1 cellular context compared by ENCODE assay signal in the genomic region with DNA sequence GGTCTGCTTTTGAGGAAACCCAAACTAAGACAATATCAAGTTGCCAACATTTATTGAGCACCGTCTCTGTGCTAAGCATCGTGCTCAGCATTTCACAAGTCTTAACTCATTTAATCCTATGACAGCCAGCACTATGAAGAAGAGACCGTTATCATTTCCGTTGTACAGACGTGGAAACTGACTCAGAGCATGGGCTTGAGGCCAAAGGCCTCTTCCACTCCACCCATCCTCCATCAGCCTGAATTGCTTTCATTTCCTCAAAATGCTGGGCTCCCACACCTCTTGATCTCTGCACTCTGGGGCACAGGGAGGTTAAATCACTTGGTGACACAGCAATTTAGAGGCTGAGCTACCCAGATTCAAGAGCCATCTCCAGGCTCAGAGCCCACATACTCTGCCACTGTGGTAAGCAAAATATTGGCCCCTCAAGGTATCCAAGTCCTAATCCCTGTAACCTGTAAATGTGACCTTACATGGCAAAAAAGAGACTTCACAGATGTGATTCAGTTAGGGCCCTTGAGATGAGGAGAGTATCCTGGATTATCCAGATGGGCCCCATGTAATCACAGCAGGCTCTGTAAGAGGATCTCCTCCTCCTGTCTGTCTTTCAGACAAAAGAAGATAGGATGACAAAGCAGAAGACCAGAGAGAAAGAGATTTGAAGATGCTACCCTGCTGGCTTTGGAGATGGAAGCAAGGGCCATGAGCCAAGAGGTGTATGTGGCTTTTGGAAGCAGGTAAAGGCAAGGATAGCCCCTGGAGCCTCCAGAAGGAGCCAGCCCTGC.
TF ChIP-seq lines count a peak whose summit lies in the region.

No MANE protein-coding gene starts in this region.

TF ChIP-seq in GM12878, 131 proteins besides CTCF, POLR2A, EP300 and RAD21 (continued from another document and continues in another):
- TF ChIP-seq, protein P1, sequence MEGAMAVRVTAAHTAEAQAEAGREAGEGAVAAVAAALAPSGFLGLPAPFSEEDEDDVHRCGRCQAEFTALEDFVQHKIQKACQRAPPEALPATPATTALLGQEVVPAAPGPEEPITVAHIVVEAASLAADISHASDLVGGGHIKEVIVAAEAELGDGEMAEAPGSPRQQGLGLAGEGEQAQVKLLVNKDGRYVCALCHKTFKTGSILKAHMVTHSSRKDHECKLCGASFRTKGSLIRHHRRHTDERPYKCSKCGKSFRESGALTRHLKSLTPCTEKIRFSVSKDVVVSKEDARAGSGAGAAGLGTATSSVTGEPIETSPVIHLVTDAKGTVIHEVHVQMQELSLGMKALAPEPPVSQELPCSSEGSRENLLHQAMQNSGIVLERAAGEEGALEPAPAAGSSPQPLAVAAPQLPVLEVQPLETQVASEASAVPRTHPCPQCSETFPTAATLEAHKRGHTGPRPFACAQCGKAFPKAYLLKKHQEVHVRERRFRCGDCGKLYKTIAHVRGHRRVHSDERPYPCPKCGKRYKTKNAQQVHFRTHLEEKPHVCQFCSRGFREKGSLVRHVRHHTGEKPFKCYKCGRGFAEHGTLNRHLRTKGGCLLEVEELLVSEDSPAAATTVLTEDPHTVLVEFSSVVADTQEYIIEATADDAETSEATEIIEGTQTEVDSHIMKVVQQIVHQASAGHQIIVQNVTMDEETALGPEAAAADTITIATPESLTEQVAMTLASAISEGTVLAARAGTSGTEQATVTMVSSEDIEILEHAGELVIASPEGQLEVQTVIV (IDR thresholded peaks at IDR 0.05; ENCODE audit: borderline replicate concordance, partially characterized antibody), result no peak
- TF ChIP-seq ZNF622 (IDR thresholded peaks at IDR 0.05), result no peak
- TF ChIP-seq, protein P2, sequence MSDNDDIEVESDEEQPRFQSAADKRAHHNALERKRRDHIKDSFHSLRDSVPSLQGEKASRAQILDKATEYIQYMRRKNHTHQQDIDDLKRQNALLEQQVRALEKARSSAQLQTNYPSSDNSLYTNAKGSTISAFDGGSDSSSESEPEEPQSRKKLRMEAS (IDR thresholded peaks at IDR 0.05; ENCODE audit: low read depth, low read length), result 0 out of 2 replicates have a peak, but pooled peaks have one; percentile 39
- TF ChIP-seq, protein P3, sequence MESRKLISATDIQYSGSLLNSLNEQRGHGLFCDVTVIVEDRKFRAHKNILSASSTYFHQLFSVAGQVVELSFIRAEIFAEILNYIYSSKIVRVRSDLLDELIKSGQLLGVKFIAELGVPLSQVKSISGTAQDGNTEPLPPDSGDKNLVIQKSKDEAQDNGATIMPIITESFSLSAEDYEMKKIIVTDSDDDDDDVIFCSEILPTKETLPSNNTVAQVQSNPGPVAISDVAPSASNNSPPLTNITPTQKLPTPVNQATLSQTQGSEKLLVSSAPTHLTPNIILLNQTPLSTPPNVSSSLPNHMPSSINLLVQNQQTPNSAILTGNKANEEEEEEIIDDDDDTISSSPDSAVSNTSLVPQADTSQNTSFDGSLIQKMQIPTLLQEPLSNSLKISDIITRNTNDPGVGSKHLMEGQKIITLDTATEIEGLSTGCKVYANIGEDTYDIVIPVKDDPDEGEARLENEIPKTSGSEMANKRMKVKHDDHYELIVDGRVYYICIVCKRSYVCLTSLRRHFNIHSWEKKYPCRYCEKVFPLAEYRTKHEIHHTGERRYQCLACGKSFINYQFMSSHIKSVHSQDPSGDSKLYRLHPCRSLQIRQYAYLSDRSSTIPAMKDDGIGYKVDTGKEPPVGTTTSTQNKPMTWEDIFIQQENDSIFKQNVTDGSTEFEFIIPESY (IDR thresholded peaks at IDR 0.05), result no peak
- TF ChIP-seq NFIC (IDR thresholded peaks at IDR 0.05; ENCODE audit: low read depth, low read length), result peak; percentile 79; the same call in 1 of the 2 replicates
- TF ChIP-seq SRF (IDR thresholded peaks at IDR 0.05; ENCODE audit: low read depth in 2 of 2, low read length in 2 of 2), result no peak
- TF ChIP-seq, protein P4, sequence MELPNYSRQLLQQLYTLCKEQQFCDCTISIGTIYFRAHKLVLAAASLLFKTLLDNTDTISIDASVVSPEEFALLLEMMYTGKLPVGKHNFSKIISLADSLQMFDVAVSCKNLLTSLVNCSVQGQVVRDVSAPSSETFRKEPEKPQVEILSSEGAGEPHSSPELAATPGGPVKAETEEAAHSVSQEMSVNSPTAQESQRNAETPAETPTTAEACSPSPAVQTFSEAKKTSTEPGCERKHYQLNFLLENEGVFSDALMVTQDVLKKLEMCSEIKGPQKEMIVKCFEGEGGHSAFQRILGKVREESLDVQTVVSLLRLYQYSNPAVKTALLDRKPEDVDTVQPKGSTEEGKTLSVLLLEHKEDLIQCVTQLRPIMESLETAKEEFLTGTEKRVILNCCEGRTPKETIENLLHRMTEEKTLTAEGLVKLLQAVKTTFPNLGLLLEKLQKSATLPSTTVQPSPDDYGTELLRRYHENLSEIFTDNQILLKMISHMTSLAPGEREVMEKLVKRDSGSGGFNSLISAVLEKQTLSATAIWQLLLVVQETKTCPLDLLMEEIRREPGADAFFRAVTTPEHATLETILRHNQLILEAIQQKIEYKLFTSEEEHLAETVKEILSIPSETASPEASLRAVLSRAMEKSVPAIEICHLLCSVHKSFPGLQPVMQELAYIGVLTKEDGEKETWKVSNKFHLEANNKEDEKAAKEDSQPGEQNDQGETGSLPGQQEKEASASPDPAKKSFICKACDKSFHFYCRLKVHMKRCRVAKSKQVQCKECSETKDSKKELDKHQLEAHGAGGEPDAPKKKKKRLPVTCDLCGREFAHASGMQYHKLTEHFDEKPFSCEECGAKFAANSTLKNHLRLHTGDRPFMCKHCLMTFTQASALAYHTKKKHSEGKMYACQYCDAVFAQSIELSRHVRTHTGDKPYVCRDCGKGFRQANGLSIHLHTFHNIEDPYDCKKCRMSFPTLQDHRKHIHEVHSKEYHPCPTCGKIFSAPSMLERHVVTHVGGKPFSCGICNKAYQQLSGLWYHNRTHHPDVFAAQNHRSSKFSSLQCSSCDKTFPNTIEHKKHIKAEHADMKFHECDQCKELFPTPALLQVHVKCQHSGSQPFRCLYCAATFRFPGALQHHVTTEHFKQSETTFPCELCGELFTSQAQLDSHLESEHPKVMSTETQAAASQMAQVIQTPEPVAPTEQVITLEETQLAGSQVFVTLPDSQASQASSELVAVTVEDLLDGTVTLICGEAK (IDR thresholded peaks at IDR 0.05; ENCODE audit: borderline replicate concordance), result no peak
- no peak for TF ChIP-seq TAF1 (IDR thresholded peaks at IDR 0.05; ENCODE audit: borderline replicate concordance, low read depth, low read length)
- TF ChIP-seq NRF1 (conservative IDR thresholded peaks at IDR 0.05; ENCODE audit: low read depth, low read length), result no peak
- no peak for TF ChIP-seq SREBF2 (IDR thresholded peaks at IDR 0.05; ENCODE audit: low read length)
- peak; percentile 99 for TF ChIP-seq NR2F1 (conservative IDR thresholded peaks at IDR 0.05)
- TF ChIP-seq WRNIP1 (IDR thresholded peaks at IDR 0.05; ENCODE audit: borderline replicate concordance, low read depth, low read length), result no peak
- TF ChIP-seq, protein P5, sequence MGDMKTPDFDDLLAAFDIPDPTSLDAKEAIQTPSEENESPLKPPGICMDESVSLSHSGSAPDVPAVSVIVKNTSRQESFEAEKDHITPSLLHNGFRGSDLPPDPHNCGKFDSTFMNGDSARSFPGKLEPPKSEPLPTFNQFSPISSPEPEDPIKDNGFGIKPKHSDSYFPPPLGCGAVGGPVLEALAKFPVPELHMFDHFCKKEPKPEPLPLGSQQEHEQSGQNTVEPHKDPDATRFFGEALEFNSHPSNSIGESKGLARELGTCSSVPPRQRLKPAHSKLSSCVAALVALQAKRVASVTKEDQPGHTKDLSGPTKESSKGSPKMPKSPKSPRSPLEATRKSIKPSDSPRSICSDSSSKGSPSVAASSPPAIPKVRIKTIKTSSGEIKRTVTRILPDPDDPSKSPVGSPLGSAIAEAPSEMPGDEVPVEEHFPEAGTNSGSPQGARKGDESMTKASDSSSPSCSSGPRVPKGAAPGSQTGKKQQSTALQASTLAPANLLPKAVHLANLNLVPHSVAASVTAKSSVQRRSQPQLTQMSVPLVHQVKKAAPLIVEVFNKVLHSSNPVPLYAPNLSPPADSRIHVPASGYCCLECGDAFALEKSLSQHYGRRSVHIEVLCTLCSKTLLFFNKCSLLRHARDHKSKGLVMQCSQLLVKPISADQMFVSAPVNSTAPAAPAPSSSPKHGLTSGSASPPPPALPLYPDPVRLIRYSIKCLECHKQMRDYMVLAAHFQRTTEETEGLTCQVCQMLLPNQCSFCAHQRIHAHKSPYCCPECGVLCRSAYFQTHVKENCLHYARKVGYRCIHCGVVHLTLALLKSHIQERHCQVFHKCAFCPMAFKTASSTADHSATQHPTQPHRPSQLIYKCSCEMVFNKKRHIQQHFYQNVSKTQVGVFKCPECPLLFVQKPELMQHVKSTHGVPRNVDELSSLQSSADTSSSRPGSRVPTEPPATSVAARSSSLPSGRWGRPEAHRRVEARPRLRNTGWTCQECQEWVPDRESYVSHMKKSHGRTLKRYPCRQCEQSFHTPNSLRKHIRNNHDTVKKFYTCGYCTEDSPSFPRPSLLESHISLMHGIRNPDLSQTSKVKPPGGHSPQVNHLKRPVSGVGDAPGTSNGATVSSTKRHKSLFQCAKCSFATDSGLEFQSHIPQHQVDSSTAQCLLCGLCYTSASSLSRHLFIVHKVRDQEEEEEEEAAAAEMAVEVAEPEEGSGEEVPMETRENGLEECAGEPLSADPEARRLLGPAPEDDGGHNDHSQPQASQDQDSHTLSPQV (IDR thresholded peaks at IDR 0.05), result no peak
- TF ChIP-seq HCFC1 (IDR thresholded peaks at IDR 0.05; ENCODE audit: low read length), result no peak
- peak; percentile 98 for TF ChIP-seq BACH1 (IDR thresholded peaks at IDR 0.05; ENCODE audit: borderline replicate concordance)
- TF ChIP-seq, protein P6, sequence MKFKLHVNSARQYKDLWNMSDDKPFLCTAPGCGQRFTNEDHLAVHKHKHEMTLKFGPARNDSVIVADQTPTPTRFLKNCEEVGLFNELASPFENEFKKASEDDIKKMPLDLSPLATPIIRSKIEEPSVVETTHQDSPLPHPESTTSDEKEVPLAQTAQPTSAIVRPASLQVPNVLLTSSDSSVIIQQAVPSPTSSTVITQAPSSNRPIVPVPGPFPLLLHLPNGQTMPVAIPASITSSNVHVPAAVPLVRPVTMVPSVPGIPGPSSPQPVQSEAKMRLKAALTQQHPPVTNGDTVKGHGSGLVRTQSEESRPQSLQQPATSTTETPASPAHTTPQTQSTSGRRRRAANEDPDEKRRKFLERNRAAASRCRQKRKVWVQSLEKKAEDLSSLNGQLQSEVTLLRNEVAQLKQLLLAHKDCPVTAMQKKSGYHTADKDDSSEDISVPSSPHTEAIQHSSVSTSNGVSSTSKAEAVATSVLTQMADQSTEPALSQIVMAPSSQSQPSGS (IDR thresholded peaks at IDR 0.05; ENCODE audit: low read length), result peak; percentile 81
- TF ChIP-seq JUND (IDR thresholded peaks at IDR 0.05; ENCODE audit: low read depth, low read length), result no peak
- TF ChIP-seq, protein P7, sequence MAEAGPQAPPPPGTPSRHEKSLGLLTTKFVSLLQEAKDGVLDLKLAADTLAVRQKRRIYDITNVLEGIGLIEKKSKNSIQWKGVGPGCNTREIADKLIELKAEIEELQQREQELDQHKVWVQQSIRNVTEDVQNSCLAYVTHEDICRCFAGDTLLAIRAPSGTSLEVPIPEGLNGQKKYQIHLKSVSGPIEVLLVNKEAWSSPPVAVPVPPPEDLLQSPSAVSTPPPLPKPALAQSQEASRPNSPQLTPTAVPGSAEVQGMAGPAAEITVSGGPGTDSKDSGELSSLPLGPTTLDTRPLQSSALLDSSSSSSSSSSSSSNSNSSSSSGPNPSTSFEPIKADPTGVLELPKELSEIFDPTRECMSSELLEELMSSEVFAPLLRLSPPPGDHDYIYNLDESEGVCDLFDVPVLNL (IDR thresholded peaks at IDR 0.05; ENCODE audit: low read depth, low read length), result no peak
- TF ChIP-seq YBX1 (IDR thresholded peaks at IDR 0.05), result no peak
- TF ChIP-seq, protein P8, sequence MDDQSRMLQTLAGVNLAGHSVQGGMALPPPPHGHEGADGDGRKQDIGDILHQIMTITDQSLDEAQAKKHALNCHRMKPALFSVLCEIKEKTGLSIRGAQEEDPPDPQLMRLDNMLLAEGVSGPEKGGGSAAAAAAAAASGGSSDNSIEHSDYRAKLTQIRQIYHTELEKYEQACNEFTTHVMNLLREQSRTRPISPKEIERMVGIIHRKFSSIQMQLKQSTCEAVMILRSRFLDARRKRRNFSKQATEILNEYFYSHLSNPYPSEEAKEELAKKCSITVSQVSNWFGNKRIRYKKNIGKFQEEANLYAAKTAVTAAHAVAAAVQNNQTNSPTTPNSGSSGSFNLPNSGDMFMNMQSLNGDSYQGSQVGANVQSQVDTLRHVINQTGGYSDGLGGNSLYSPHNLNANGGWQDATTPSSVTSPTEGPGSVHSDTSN (IDR thresholded peaks at IDR 0.05; ENCODE audit: insufficient replicate concordance, low read depth, low read length), result no peak
- no peak for TF ChIP-seq NFXL1 (IDR thresholded peaks at IDR 0.05; ENCODE audit: borderline replicate concordance)
- no peak for TF ChIP-seq NFYA (IDR thresholded peaks at IDR 0.05; ENCODE audit: borderline replicate concordance, low read depth, low read length)
- peak; percentile 92 for TF ChIP-seq CHD2 (IDR thresholded peaks at IDR 0.05; ENCODE audit: borderline replicate concordance, low read depth, low read length)
- no peak for TF ChIP-seq ZNF384 (IDR thresholded peaks at IDR 0.05; ENCODE audit: borderline replicate concordance, low read depth, low read length)
- no peak for TF ChIP-seq KDM1A (IDR thresholded peaks at IDR 0.05; ENCODE audit: borderline replicate concordance)
- TF ChIP-seq SUZ12 (IDR thresholded peaks at IDR 0.05; ENCODE audit: unreplicated experiment), result no peak
- TF ChIP-seq, protein P9, sequence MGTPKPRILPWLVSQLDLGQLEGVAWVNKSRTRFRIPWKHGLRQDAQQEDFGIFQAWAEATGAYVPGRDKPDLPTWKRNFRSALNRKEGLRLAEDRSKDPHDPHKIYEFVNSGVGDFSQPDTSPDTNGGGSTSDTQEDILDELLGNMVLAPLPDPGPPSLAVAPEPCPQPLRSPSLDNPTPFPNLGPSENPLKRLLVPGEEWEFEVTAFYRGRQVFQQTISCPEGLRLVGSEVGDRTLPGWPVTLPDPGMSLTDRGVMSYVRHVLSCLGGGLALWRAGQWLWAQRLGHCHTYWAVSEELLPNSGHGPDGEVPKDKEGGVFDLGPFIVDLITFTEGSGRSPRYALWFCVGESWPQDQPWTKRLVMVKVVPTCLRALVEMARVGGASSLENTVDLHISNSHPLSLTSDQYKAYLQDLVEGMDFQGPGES (IDR thresholded peaks at IDR 0.05), result no peak
- TF ChIP-seq, protein P10, sequence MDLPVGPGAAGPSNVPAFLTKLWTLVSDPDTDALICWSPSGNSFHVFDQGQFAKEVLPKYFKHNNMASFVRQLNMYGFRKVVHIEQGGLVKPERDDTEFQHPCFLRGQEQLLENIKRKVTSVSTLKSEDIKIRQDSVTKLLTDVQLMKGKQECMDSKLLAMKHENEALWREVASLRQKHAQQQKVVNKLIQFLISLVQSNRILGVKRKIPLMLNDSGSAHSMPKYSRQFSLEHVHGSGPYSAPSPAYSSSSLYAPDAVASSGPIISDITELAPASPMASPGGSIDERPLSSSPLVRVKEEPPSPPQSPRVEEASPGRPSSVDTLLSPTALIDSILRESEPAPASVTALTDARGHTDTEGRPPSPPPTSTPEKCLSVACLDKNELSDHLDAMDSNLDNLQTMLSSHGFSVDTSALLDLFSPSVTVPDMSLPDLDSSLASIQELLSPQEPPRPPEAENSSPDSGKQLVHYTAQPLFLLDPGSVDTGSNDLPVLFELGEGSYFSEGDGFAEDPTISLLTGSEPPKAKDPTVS (IDR thresholded peaks at IDR 0.05; ENCODE audit: low read depth, low read length), result no peak
- no peak for TF ChIP-seq SUPT20H (IDR thresholded peaks at IDR 0.05; ENCODE audit: borderline replicate concordance, control insufficient read depth, low read depth, low read length)
- no peak for TF ChIP-seq NR2C2 (IDR thresholded peaks at IDR 0.05; ENCODE audit: borderline replicate concordance, control insufficient read depth, insufficient read length, low read depth)
- TF ChIP-seq PAX8 (IDR thresholded peaks at IDR 0.05), result no peak
- 0 out of 2 replicates have a peak, but pooled peaks have one; percentile 47 for TF ChIP-seq ZNF217 (IDR thresholded peaks at IDR 0.05)
- TF ChIP-seq RFX5 (IDR thresholded peaks at IDR 0.05; ENCODE audit: low read depth, low read length), result no peak
- peak; percentile 86 for TF ChIP-seq NR2C1 (IDR thresholded peaks at IDR 0.05)
- peak in 1 of 2 experiments; percentile 89; a peak in 2 of 4 replicates for TF ChIP-seq ETV6 (conservative IDR thresholded peaks at IDR 0.05 in 1 of 2, IDR thresholded peaks at IDR 0.05 in 1 of 2; ENCODE audit: borderline replicate concordance in 1 of 2, low read depth in 1 of 2)
